12 cellular contexts compared by ENCODE assay signal in genomic region chr21:43767498-43767979, GRCh38. TPM values are rescaled to one million over a fixed set of nuclear protein-coding genes. Genes with fewer than 3 reads are reported as not detected.
DNase-seq lines count a peak whose midpoint lies in the region; ATAC-seq and TF ChIP-seq lines count a peak whose summit lies in the region.
"Had no signal": no experiment of that assay in that cellular context is flagged by ENCODE, and none has a peak within 500 bp of the region (broad histone marks: within the 10 kb centered on the region; RNA-seq: fewer than 3 reads in every experiment).

No MANE protein-coding gene starts in this region.

- WGBS in mammary epithelial cell (ENCODE audit: low coverage, missing lambda C conversion rate), result 96% methylated on average over 10 of the region's 15 CpGs
- 96 to 97% methylated on average over 15 of the region's 15 CpGs for WGBS in mesodermal cell (ENCODE audit: insufficient coverage in 2 of 2), 2 experiments
- 83% methylated on average over 15 of the region's 15 CpGs; no CpG with 5 or more reads in 1 of the 2 donors for WGBS in transverse colon (ENCODE audit: low coverage in 1 of 2), 2 donors

- in situ Hi-C loops in mammary epithelial cell (cut with MboI; ENCODE audit: low sequenced_read_pairs in 2 of 2) (loop anchor here in 1 of 2 donors (5.0 kb wide), 1 partner anchor 35 kb away; no protein-coding TSS in a partner anchor), transverse colon (cut with MboI; ENCODE audit: low pct_ligation_motif_present in 1 of 4, low pct_unique_long_range_greater_than_20kb in 1 of 4, low sequenced_read_pairs in 3 of 4) (no loop called here)

- H3K27ac ChIP-seq in mammary epithelial cell (ENCODE audit: insufficient read depth, low read depth, low read length) (peak overlapping the region; percentile 58), mesodermal cell (ENCODE audit: low read depth, low read length, severe bottlenecking) (peak overlapping the region; percentile 80), transverse colon (peak overlapping the region; percentile 44 to 65 (median 61))
- H3K27ac ChIP-seq: 22Rv1 had no signal

- H3K4me1 Mint-ChIP-seq in activated CD8-positive, alpha-beta memory T cell treated with anti-CD3 and anti-CD28 coated beads, Interleukin-2, amount 10 ng/mL, durations not matched to agents 7 days and 5 days, result peaks cover 4% of the 10 kb centered on the region

- H3K36me3 Mint-ChIP-seq in activated CD8-positive, alpha-beta memory T cell treated with anti-CD3 and anti-CD28 coated beads, Interleukin-2, amount 10 ng/mL, durations not matched to agents 7 days and 5 days, result peaks cover 4% of the 10 kb centered on the region

- TF ChIP-seq EP300 in transverse colon (IDR thresholded peaks at IDR 0.05; ENCODE audit: low read depth), result no peak

- H3K27ac Mint-ChIP-seq in activated CD8-positive, alpha-beta memory T cell treated with anti-CD3 and anti-CD28 coated beads, Interleukin-2, amount 10 ng/mL, durations not matched to agents 7 days and 5 days, result no peak overlapping the region
- H3K27ac Mint-ChIP-seq: activated CD4-positive, alpha-beta T cell treated with anti-CD3 and anti-CD28 coated beads, Interleukin-2, amount 10 ng/mL, durations not matched to agents 24 days and 14 days had no signal

- TF ChIP-seq POLR2A in transverse colon (IDR thresholded peaks at IDR 0.05), result no peak

- intact Hi-C loops in mammary epithelial cell (cut with micrococcal nuclease), result no loop called here
- intact Hi-C loops in transverse colon (cut with DNase I; ENCODE audit: low total_unique reads), result no loop called here

- no peaks in the 10 kb centered on the region for H3K36me3 ChIP-seq in mammary epithelial cell (ENCODE audit: insufficient read depth, low read length)
- H3K36me3 ChIP-seq in mesodermal cell (ENCODE audit: control insufficient read depth, insufficient read depth, low read length), result peaks cover 12% of the 10 kb centered on the region
- H3K36me3 ChIP-seq in transverse colon, result no peaks in the 10 kb centered on the region

- H3K27me3 ChIP-seq in mammary epithelial cell (ENCODE audit: insufficient read depth, low read length) (no peaks in the 10 kb centered on the region), transverse colon (no peaks in the 10 kb centered on the region)

- H3K9ac ChIP-seq in mammary epithelial cell (ENCODE audit: insufficient read depth, low read length), result peak overlapping the region; percentile 38

- DNase-seq in activated CD8-positive, alpha-beta memory T cell treated with anti-CD3 and anti-CD28 coated beads, Interleukin-2, amount 10 ng/mL, durations not matched to agents 7 days and 5 days, result no peak
- no peak for DNase-seq in activated CD8-positive, alpha-beta memory T cell treated with anti-CD3 and anti-CD28 coated beads, Interleukin-2, amount 50 U/mL, for 48 hours
- no peak for DNase-seq in mammary epithelial cell
- DNase-seq in transverse colon, result no peak
- DNase-seq in DMS79 (lab: John Stamatoyannopoulos, UW), result no peak
- no peak for DNase-seq in DMS 273 treated with DMSO at 0.1 percent for 48 hours (lab: John Stamatoyannopoulos, UW)
- DNase-seq in GM20000 (ENCODE audit: low spot score), result no peak
- DNase-seq: activated CD4-positive, alpha-beta T cell treated with anti-CD3 and anti-CD28 coated beads, Interleukin-2, amount 10 ng/mL, durations not matched to agents 24 days and 14 days; activated effector memory CD4-positive, alpha-beta T cell treated with Interleukin-2 at 50 U/mL for 16 hours; T-helper 1 cell had no signal

- ATAC-seq in activated CD8-positive, alpha-beta memory T cell treated with anti-CD3 and anti-CD28 coated beads, Interleukin-2, amount 10 ng/mL, durations not matched to agents 7 days and 5 days, result peak; percentile 24

- H3K4me3 ChIP-seq in mammary epithelial cell (replicated peaks in 1 of 3; ENCODE audit: insufficient read depth in 1 of 3, low read depth in 2 of 3, low read length in 3 of 3) (no peak overlapping the region), mesodermal cell (ENCODE audit: extremely low read depth, insufficient read depth, low read length, poor library complexity, severe bottlenecking) (no peak overlapping the region), transverse colon (no peak overlapping the region)

- H4K20me1 ChIP-seq in mammary epithelial cell (ENCODE audit: insufficient read depth, low read length), result no peaks in the 10 kb centered on the region

- H3K9me3 ChIP-seq in mammary epithelial cell (replicated peaks; ENCODE audit: insufficient read depth, low read length) (no peaks in the 10 kb centered on the region), mesodermal cell (ENCODE audit: control insufficient read depth, low read length) (peaks cover 7% of the 10 kb centered on the region), transverse colon (no peaks in the 10 kb centered on the region)

- no peak overlapping the region for H3K4me3 Mint-ChIP-seq in activated CD8-positive, alpha-beta memory T cell treated with anti-CD3 and anti-CD28 coated beads, Interleukin-2, amount 10 ng/mL, durations not matched to agents 7 days and 5 days
- H3K4me3 Mint-ChIP-seq: activated CD4-positive, alpha-beta T cell treated with anti-CD3 and anti-CD28 coated beads, Interleukin-2, amount 10 ng/mL, durations not matched to agents 24 days and 14 days had no signal

- no peaks in the 10 kb centered on the region for H3K9me3 Mint-ChIP-seq in activated CD8-positive, alpha-beta memory T cell treated with anti-CD3 and anti-CD28 coated beads, Interleukin-2, amount 10 ng/mL, durations not matched to agents 7 days and 5 days (ENCODE audit: low read depth)
- H3K9me3 Mint-ChIP-seq: activated CD4-positive, alpha-beta T cell treated with anti-CD3 and anti-CD28 coated beads, Interleukin-2, amount 10 ng/mL, durations not matched to agents 24 days and 14 days had no signal

- CTCF ChIA-PET in activated CD8-positive, alpha-beta memory T cell treated with anti-CD3 and anti-CD28 coated beads, Interleukin-2, amount 10 ng/mL, durations not matched to agents 7 days and 5 days (lab: Charles Lee), result no interaction called here
- CTCF ChIA-PET in mammary epithelial cell (lab: Charles Lee; ENCODE audit: low non-redundant PET), result no interaction called here

- TF ChIP-seq CTCF in mammary epithelial cell (conservative IDR thresholded peaks at IDR 0.05 in 1 of 2, IDR thresholded peaks at IDR 0.05 in 1 of 2; ENCODE audit: extremely low read depth in 1 of 2, insufficient read depth in 1 of 2, low read depth in 1 of 2, low read length in 2 of 2) (no peak), transverse colon (IDR thresholded peaks at IDR 0.05) (no peak), GM20000 (IDR thresholded peaks at IDR 0.05; ENCODE audit: extremely low read depth, missing control alignments) (no peak)

- no TSS peak for BruUV-seq in mammary epithelial cell (replicated peaks; lab: Mats Ljungman, UMichigan)

- dilution Hi-C loops in mammary epithelial cell (cut with HindIII; ENCODE audit: low sequenced_read_pairs), result no loop called here

- no peaks in the 10 kb centered on the region for H3K27me3 Mint-ChIP-seq in activated CD8-positive, alpha-beta memory T cell treated with anti-CD3 and anti-CD28 coated beads, Interleukin-2, amount 10 ng/mL, durations not matched to agents 7 days and 5 days
- H3K27me3 Mint-ChIP-seq: activated CD4-positive, alpha-beta T cell treated with anti-CD3 and anti-CD28 coated beads, Interleukin-2, amount 10 ng/mL, durations not matched to agents 24 days and 14 days had no signal

- H3K4me1 ChIP-seq in mammary epithelial cell (ENCODE audit: insufficient read depth, low read length) (peaks cover 33% of the 10 kb centered on the region), mesodermal cell (ENCODE audit: control insufficient read depth, insufficient read depth, low read length, poor library complexity, severe bottlenecking) (peaks cover 17% of the 10 kb centered on the region), transverse colon (peaks cover 13 to 24% (median 16%) of the 10 kb centered on the region in 4 donors)

- H3K79me2 ChIP-seq in mammary epithelial cell (ENCODE audit: insufficient read depth, low read length), result no peaks in the 10 kb centered on the region

- H2AFZ ChIP-seq in mammary epithelial cell (ENCODE audit: low read depth, low read length), result peak overlapping the region; percentile 65

- peak overlapping the region; percentile 28 for H3K4me2 ChIP-seq in mammary epithelial cell (ENCODE audit: insufficient read depth, low read depth, low read length)

RNA-seq across cellular contexts. Expression of gene CSTB, which starts 8.6 kb away (rescaled TPM):
- total RNA-seq in activated CD8-positive, alpha-beta memory T cell treated with anti-CD3 and anti-CD28 coated beads, Interleukin-2, amount 10 ng/mL, durations not matched to agents 7 days and 5 days, result 10 to 100 TPM; 44.2 to 47.4 TPM
- total RNA-seq in mammary epithelial cell (10 to 100 TPM; 10.7 to 78.9 TPM), transverse colon (10 to 100 TPM; 16.1 to 61.7 (median 19.6) TPM)
- polyA plus RNA-seq in mammary epithelial cell, result 148 TPM
- polyA minus RNA-seq in mammary epithelial cell, result 31.7 TPM
- polyA plus RNA-seq in mesodermal cell (2013, experiment 1 of 2), result 51.1 TPM
- 45.0 TPM for polyA plus RNA-seq in mesodermal cell (2013, experiment 2 of 2)

RNA-seq across cellular contexts. Expression of gene RRP1, which starts 21.8 kb away (rescaled TPM):
- total RNA-seq in activated CD8-positive, alpha-beta memory T cell treated with anti-CD3 and anti-CD28 coated beads, Interleukin-2, amount 10 ng/mL, durations not matched to agents 7 days and 5 days, result 10 to 100 TPM; 37.7 to 45.2 TPM
- total RNA-seq in mammary epithelial cell (10 to 100 TPM; 20.7 to 40.8 TPM), transverse colon (10 to 100 TPM in 2 of 4 donors, 1 to 10 TPM in 2; 5.2 to 26.1 (median 11.1) TPM)
- polyA plus RNA-seq in mammary epithelial cell, result 21.9 TPM
- 134 TPM for polyA minus RNA-seq in mammary epithelial cell
- polyA plus RNA-seq in mesodermal cell (2013, experiment 1 of 2), result 18.9 TPM
- polyA plus RNA-seq in mesodermal cell (2013, experiment 2 of 2), result 15.4 TPM

RNA-seq across cellular contexts. Expression of gene PDXK, which starts 48.6 kb away (rescaled TPM):
- 10 to 100 TPM; 95.3 to 99.6 TPM for total RNA-seq in activated CD8-positive, alpha-beta memory T cell treated with anti-CD3 and anti-CD28 coated beads, Interleukin-2, amount 10 ng/mL, durations not matched to agents 7 days and 5 days
- total RNA-seq in mammary epithelial cell (100 to 1,000 TPM in 1 of 2 donors, 10 to 100 TPM in 1; 51.5 to 152 TPM), transverse colon (100 to 1,000 TPM in 2 of 4 donors, 10 to 100 TPM in 2; 85.8 to 117 (median 103) TPM)
- 217 TPM for polyA plus RNA-seq in mammary epithelial cell
- 129 TPM for polyA minus RNA-seq in mammary epithelial cell
- polyA plus RNA-seq in mesodermal cell (2013, experiment 1 of 2), result 75.8 TPM
- 65.7 TPM for polyA plus RNA-seq in mesodermal cell (2013, experiment 2 of 2)
